In the genomic region with DNA sequence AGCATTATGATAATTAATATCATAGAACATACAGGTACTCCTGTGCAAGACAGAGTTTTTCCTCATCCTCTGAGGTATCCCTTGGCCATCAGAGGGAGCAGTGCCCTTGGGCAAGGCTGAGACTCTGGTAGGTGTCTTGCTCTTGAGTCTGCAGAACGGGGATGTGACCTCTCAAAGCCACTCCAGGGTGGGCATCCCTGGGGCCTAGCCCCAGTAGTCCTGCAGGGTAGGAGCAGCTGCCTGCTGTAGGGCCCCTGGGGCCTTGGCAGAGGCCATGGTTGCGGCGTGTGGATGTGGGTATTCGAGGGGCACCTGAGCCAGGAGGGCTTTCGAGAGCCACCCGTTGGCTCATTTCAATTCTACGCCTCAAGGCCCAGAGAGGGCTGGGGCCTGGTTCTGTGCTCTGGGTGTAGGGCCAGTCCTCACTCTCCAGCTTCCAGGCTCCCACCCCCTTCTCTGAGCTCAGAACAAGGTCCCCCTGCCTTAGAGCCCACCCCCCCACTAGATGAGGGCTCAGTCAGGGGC, we compare ENCODE assay signal across 31 cellular contexts. TPM values are rescaled to one million over a fixed set of nuclear protein-coding genes. Genes with fewer than 3 reads are reported as not detected.
DNase-seq lines count a peak whose midpoint lies in the region; ATAC-seq, FAIRE-seq and TF ChIP-seq lines count a peak whose summit lies in the region.
"Had no signal": no experiment of that assay in that cellular context is flagged by ENCODE, and none has a peak within 500 bp of the region (broad histone marks: within the 10 kb centered on the region; RNA-seq: fewer than 3 reads in every experiment).

No MANE protein-coding gene starts in this region.

- TF ChIP-seq EP300 in transverse colon (IDR thresholded peaks at IDR 0.05; ENCODE audit: low read depth): no peak

- ATAC-seq in heart left ventricle: no peak
- ATAC-seq in Right ventricle myocardium inferior: no peak
- ATAC-seq: GM12878 had no signal

- H3K4me1 ChIP-seq in heart left ventricle (no peaks in the 10 kb centered on the region), liver (ENCODE audit: control insufficient read depth in 4 of 4, insufficient read depth in 4 of 4, low read length in 3 of 4) (peaks cover 12 to 55% (median 46%) of the 10 kb centered on the region in 4 donors), transverse colon (peaks cover 16 to 49% (median 32%) of the 10 kb centered on the region in 4 donors)
- H3K4me1 ChIP-seq: ascending aorta had no signal

- no peak overlapping the region for H3K9ac ChIP-seq in liver (ENCODE audit: low read depth in 1 of 2, low read length in 2 of 2)

- H3K4me3 ChIP-seq in heart left ventricle (no peak overlapping the region), astrocyte of the cerebellum (ENCODE audit: low read depth, low read length) (no peak overlapping the region), liver (ENCODE audit: low read depth in 1 of 3, low read length in 3 of 3) (no peak overlapping the region), transverse colon (no peak overlapping the region)
- H3K4me3 ChIP-seq: ascending aorta, esophagus muscularis mucosa, GM12878, smooth muscle cell had no signal

- intact Hi-C loops in heart left ventricle (cut with DNase I) (loop anchor here in 6 of 10 donors (5.0 to 10.0 kb wide), 4 partner anchors 170 to 360 kb away; no protein-coding TSS in a partner anchor), Right ventricle myocardium inferior (cut with DNase I) (loop anchor here (5.0 to 10.0 kb wide), 2 partner anchors 178 to 290 kb away; no protein-coding TSS in a partner anchor), transverse colon (cut with DNase I; ENCODE audit: low total_unique reads) (no loop called here)

- H3K36me3 ChIP-seq in heart left ventricle (peaks cover 0 to 3% (median 0%) of the 10 kb centered on the region in 9 donors), liver (ENCODE audit: control insufficient read depth in 4 of 4, insufficient read depth in 3 of 4, low read depth in 1 of 4, low read length in 3 of 4) (peaks cover 0 to 4% (median 1%) of the 10 kb centered on the region in 4 donors), transverse colon (no peaks in the 10 kb centered on the region)
- H3K36me3 ChIP-seq: ascending aorta, neutrophil had no signal

- FAIRE-seq in RCC 7860 (lab: Jason Lieb, UNC) (no peak), GM19239 (lab: Jason Lieb, UNC) (no peak)
- FAIRE-seq: GM12878, islet of Langerhans, urothelium cell line had no signal

- DNase-seq in heart left ventricle (peak in 3 of 5 donors; percentile 15 to 58 (median 20)), Right ventricle myocardium inferior (ENCODE audit: missing footprints) (no peak), astrocyte of the cerebellum (ENCODE audit: low read depth) (no peak), transverse colon (no peak), RCC 7860 (ENCODE audit: low spot score) (no peak), GM19239 (ENCODE audit: insufficient read length, low spot score) (no peak), dedifferentiated amniotic fluid mesenchymal stem cell (ENCODE audit: extremely low spot score) (no peak)
- DNase-seq: activated CD4-positive, alpha-beta T cell treated with anti-CD3 and anti-CD28 coated beads, Interleukin-2, amount 10 ng/mL, durations not matched to agents 7 days and 5 days; COR-L47; DND-41; effector CD8-positive, alpha-beta T cell; foreskin melanocyte; GOT3; hypothalamus; Karpas-422; MV-4-11; NCI-H187 treated with DMSO at 0.1 percent for 48 hours; NCI-H526 treated with DMSO at 0.1 percent for 48 hours; stimulated activated CD4-positive, alpha-beta T cell treated with anti-CD3 and anti-CD28 coated beads, Interleukin-2, amount 100 ng/mL, for 24 hours had no signal

- no peak for TF ChIP-seq RAD21 in liver (IDR thresholded peaks at IDR 0.05)

- H3K27me3 ChIP-seq in heart left ventricle (no peaks in the 10 kb centered on the region), liver (ENCODE audit: control insufficient read depth in 4 of 4, insufficient read depth in 4 of 4, low read length in 3 of 4) (no peaks in the 10 kb centered on the region), transverse colon (no peaks in the 10 kb centered on the region)
- H3K27me3 ChIP-seq: ascending aorta, esophagus muscularis mucosa had no signal

- H3K27ac ChIP-seq in heart left ventricle (no peak overlapping the region), liver (ENCODE audit: low read depth in 1 of 2, low read length in 2 of 2) (peak overlapping the region; percentile 76 to 87), transverse colon (peak overlapping the region; percentile 78 to 92 (median 88))
- H3K27ac ChIP-seq: ascending aorta, esophagus muscularis mucosa, neutrophil had no signal

- TF ChIP-seq POLR2A in heart left ventricle (IDR thresholded peaks at IDR 0.05) (no peak), transverse colon (IDR thresholded peaks at IDR 0.05) (no peak)

- no peak for TF ChIP-seq CTCF in heart left ventricle (IDR thresholded peaks at IDR 0.05)
- TF ChIP-seq CTCF in astrocyte of the cerebellum (IDR thresholded peaks at IDR 0.05; ENCODE audit: low read depth, low read length, missing control alignments): peak; percentile 28
- no peak for TF ChIP-seq CTCF in liver (IDR thresholded peaks at IDR 0.05; ENCODE audit: low read depth, low read length, missing input control)
- no peak for TF ChIP-seq CTCF in transverse colon (IDR thresholded peaks at IDR 0.05)

- WGBS in heart left ventricle, 4 donors: 83 to 96% (median 95%) methylated on average over 7 of the region's 7 CpGs
- 95% methylated on average over 7 of the region's 7 CpGs for WGBS in liver
- 88% methylated on average over 7 of the region's 7 CpGs; no CpG with 5 or more reads in 1 of the 2 donors for WGBS in transverse colon (ENCODE audit: low coverage in 1 of 2), 2 donors

- H3K9me3 ChIP-seq in heart left ventricle (no peaks in the 10 kb centered on the region), liver (ENCODE audit: control insufficient read depth in 4 of 4, low read length in 3 of 4) (no peaks in the 10 kb centered on the region), transverse colon (no peaks in the 10 kb centered on the region)
- H3K9me3 ChIP-seq: ascending aorta, esophagus muscularis mucosa, neutrophil had no signal

- in situ Hi-C loops in astrocyte of the cerebellum (cut with HindIII; ENCODE audit: low sequenced_read_pairs): no loop called here
- in situ Hi-C loops in transverse colon (cut with MboI; ENCODE audit: low pct_ligation_motif_present in 1 of 4, low pct_unique_long_range_greater_than_20kb in 1 of 4, low sequenced_read_pairs in 3 of 4): loop anchor here in 2 of 4 donors (5.0 kb wide), 2 partner anchors 43 to 48 kb away; no protein-coding TSS in a partner anchor

TF ChIP-seq in liver, 16 proteins besides CTCF, POLR2A, EP300 and RAD21:
- TF ChIP-seq, protein P1, sequence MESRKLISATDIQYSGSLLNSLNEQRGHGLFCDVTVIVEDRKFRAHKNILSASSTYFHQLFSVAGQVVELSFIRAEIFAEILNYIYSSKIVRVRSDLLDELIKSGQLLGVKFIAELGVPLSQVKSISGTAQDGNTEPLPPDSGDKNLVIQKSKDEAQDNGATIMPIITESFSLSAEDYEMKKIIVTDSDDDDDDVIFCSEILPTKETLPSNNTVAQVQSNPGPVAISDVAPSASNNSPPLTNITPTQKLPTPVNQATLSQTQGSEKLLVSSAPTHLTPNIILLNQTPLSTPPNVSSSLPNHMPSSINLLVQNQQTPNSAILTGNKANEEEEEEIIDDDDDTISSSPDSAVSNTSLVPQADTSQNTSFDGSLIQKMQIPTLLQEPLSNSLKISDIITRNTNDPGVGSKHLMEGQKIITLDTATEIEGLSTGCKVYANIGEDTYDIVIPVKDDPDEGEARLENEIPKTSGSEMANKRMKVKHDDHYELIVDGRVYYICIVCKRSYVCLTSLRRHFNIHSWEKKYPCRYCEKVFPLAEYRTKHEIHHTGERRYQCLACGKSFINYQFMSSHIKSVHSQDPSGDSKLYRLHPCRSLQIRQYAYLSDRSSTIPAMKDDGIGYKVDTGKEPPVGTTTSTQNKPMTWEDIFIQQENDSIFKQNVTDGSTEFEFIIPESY (IDR thresholded peaks at IDR 0.05): no peak
- TF ChIP-seq TAF1 (conservative IDR thresholded peaks at IDR 0.05): no peak
- TF ChIP-seq GABPA (IDR thresholded peaks at IDR 0.05 in 1 of 2, conservative IDR thresholded peaks at IDR 0.05 in 1 of 2): no peak
- no peak for TF ChIP-seq JUND (IDR thresholded peaks at IDR 0.05)
- no peak for TF ChIP-seq RXRA (IDR thresholded peaks at IDR 0.05)
- TF ChIP-seq EGR1 (IDR thresholded peaks at IDR 0.05; ENCODE audit: low read depth in 2 of 2): no peak
- TF ChIP-seq FOXA2 (IDR thresholded peaks at IDR 0.05): no peak
- TF ChIP-seq, protein P2, sequence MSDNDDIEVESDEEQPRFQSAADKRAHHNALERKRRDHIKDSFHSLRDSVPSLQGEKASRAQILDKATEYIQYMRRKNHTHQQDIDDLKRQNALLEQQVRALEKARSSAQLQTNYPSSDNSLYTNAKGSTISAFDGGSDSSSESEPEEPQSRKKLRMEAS (IDR thresholded peaks at IDR 0.05): no peak
- no peak for TF ChIP-seq YY1 (IDR thresholded peaks at IDR 0.05)
- no peak for TF ChIP-seq FOXA1 (IDR thresholded peaks at IDR 0.05)

RNA-seq across cellular contexts. Expression of a gene that starts 7.7 kb away (rescaled TPM):
- total RNA-seq in heart left ventricle: not detected
- polyA plus RNA-seq in heart left ventricle: not detected
- not detected for total RNA-seq in Right ventricle myocardium inferior
- total RNA-seq in liver: under 1 TPM; 0.65 to 0.75 TPM
- under 1 TPM in 1 of 2 donors, not detected in 1; 0.24 TPM for polyA plus RNA-seq in liver
- total RNA-seq in transverse colon: 100 to 1,000 TPM in 1 of 4 donors, 10 to 100 TPM in 3; 16.0 to 126 (median 49.4) TPM
- total RNA-seq: A673; activated CD4-positive, alpha-beta T cell treated with anti-CD3 and anti-CD28 coated beads, Interleukin-2, amount 10 ng/mL, durations not matched to agents 7 days and 5 days; ascending aorta; esophagus muscularis mucosa; GM12878; lung microvascular endothelial cell; pulmonary artery endothelial cell; smooth muscle cell had no signal
- polyA plus RNA-seq: BJ, GM12878, smooth muscle cell had no signal

RNA-seq across cellular contexts. Expression of a gene that starts 28.1 kb away (rescaled TPM):
- 1 to 10 TPM; 1.2 to 4.5 (median 2.3) TPM for total RNA-seq in heart left ventricle
- polyA plus RNA-seq in heart left ventricle: 1 to 10 TPM; 1.1 to 2.0 TPM
- total RNA-seq in Right ventricle myocardium inferior: 3.7 TPM
- 10 to 100 TPM in 1 of 2 donors, 1 to 10 TPM in 1; 6.5 to 25.8 TPM for total RNA-seq in liver
- 10 to 100 TPM; 18.1 to 18.3 TPM for polyA plus RNA-seq in liver
- total RNA-seq in transverse colon: 100 to 1,000 TPM; 210 to 290 (median 214) TPM

RNA-seq across cellular contexts. Expression of a gene that starts 33.1 kb away (rescaled TPM):
- total RNA-seq in heart left ventricle: 10 to 100 TPM in 1 of 9 donors, 1 to 10 TPM in 8; 1.6 to 17.1 (median 2.7) TPM
- 1 to 10 TPM; 1.0 to 2.9 TPM for polyA plus RNA-seq in heart left ventricle
- 7.0 TPM for total RNA-seq in Right ventricle myocardium inferior
- total RNA-seq in liver: 10 to 100 TPM in 1 of 2 donors, 1 to 10 TPM in 1; 7.3 to 33.6 TPM
- 10 to 100 TPM in 1 of 2 donors, 1 to 10 TPM in 1; 8.3 to 14.3 TPM for polyA plus RNA-seq in liver
- 10 to 100 TPM in 1 of 4 donors, 1 to 10 TPM in 3; 4.6 to 11.2 (median 5.5) TPM for total RNA-seq in transverse colon
- total RNA-seq: A673 had no signal

Comparison
In these comparisons a context has a peak if more than half of its experiments do, and no peak if none do; other contexts are left out.
1. DNase-seq: peak in heart left ventricle (3 of 5); none in Right ventricle myocardium inferior (single experiment), astrocyte of the cerebellum (single experiment), transverse colon (single experiment), RCC 7860 (single experiment), GM19239 (single experiment) and dedifferentiated amniotic fluid mesenchymal stem cell (single experiment).
2. H3K27ac ChIP-seq: peak in liver (2 of 2) and transverse colon (4 of 4); none in heart left ventricle (0 of 12).
3. RNA of a gene that starts 7.7 kb away (total RNA-seq): 16.0 to 126 TPM in transverse colon; 0.65 to 0.75 TPM in liver, not detected in heart left ventricle and not detected in Right ventricle myocardium inferior (single experiment); every median in the first group is over 4 times any median in the second.
4. RNA of a gene that starts 28.1 kb away (total RNA-seq): 210 to 290 TPM in transverse colon; 6.5 to 25.8 TPM in liver, 3.7 TPM in Right ventricle myocardium inferior (single experiment) and 1.2 to 4.5 TPM in heart left ventricle; every median in the first group is over 4 times any median in the second.